Comparison of ENCODE assay signal across 23 cellular contexts in genomic region chr16:56247018-56247417, GRCh38. TPM values are rescaled to one million over a fixed set of nuclear protein-coding genes. Genes with fewer than 3 reads are reported as not detected.
"Had no signal": no experiment of that assay in that cellular context is flagged by ENCODE, and none has a peak within 500 bp of the region (broad histone marks: within the 10 kb centered on the region; RNA-seq: fewer than 3 reads in every experiment).

No MANE protein-coding gene starts in this region.

- H3K36me3 ChIP-seq: adrenal gland, heart left ventricle, neutrophil had no signal

- H3K27me3 Mint-ChIP-seq: activated CD8-positive, alpha-beta memory T cell treated with anti-CD3 and anti-CD28 coated beads, Interleukin-2, amount 10 ng/mL, durations not matched to agents 7 days and 5 days; activated naive CD4-positive, alpha-beta T cell treated with anti-CD3 and anti-CD28 coated beads, Interleukin-2, amount 50 U/mL, for 24 hours; dendritic cell treated with granulocyte-macrophage colony-stimulating factor and Interleukin-4, amounts not matched to agents 40 ng/mL and 50 ng/mL, for 4 days; naive B cell; T-cell had no signal

- DNase-seq: activated CD4-positive, alpha-beta T cell treated with anti-CD3 and anti-CD28 coated beads for 1 hour; activated CD4-positive, alpha-beta T cell treated with anti-CD3 and anti-CD28 coated beads, Interleukin-2, amount 50 U/mL, for 4 hours; activated CD8-positive, alpha-beta memory T cell treated with anti-CD3 and anti-CD28 coated beads, Interleukin-2, amount 10 ng/mL, durations not matched to agents 7 days and 5 days; activated effector memory CD4-positive, alpha-beta T cell treated with Interleukin-2 at 50 U/mL for 16 hours; activated T-cell treated with anti-CD3 and anti-CD28 coated beads, Interleukin-2, amount 50 U/mL, for 1 hour; foreskin melanocyte; heart left ventricle; immature natural killer cell; left cardiac atrium; naive B cell; stimulated activated CD4-positive, alpha-beta T cell treated with anti-CD3 and anti-CD28 coated beads, Interleukin-15, amount 100 ng/mL, for 24 hours; stimulated activated CD4-positive, alpha-beta T cell treated with anti-CD3 and anti-CD28 coated beads, Interleukin-4, amount 100 ng/mL, for 1 hour; stimulated activated naive CD4-positive, alpha-beta T cell treated with Interleukin-2 at 50 U/mL for 16 hours; T-cell; T1000 had no signal

- H2AFZ ChIP-seq: parathyroid adenoma had no signal

- H3K27me3 ChIP-seq: adrenal gland, heart left ventricle, neutrophil, testis had no signal

- H3K4me3 Mint-ChIP-seq: activated CD8-positive, alpha-beta memory T cell treated with anti-CD3 and anti-CD28 coated beads, Interleukin-2, amount 10 ng/mL, durations not matched to agents 7 days and 5 days; activated naive CD4-positive, alpha-beta T cell treated with anti-CD3 and anti-CD28 coated beads, Interleukin-2, amount 50 U/mL, for 24 hours; dendritic cell treated with granulocyte-macrophage colony-stimulating factor and Interleukin-4, amounts not matched to agents 40 ng/mL and 50 ng/mL, for 4 days; immature natural killer cell; naive B cell; T-cell had no signal

- H3K9me3 ChIP-seq: adrenal gland, heart left ventricle, neutrophil, testis had no signal

- H3K36me3 Mint-ChIP-seq: activated CD8-positive, alpha-beta memory T cell treated with anti-CD3 and anti-CD28 coated beads, Interleukin-2, amount 10 ng/mL, durations not matched to agents 7 days and 5 days; activated naive CD4-positive, alpha-beta T cell treated with anti-CD3 and anti-CD28 coated beads, Interleukin-2, amount 50 U/mL, for 24 hours; naive B cell had no signal

- H3K27ac ChIP-seq: epithelial cell of prostate, neutrophil had no signal

- H3K27ac Mint-ChIP-seq: activated CD8-positive, alpha-beta memory T cell treated with anti-CD3 and anti-CD28 coated beads, Interleukin-2, amount 10 ng/mL, durations not matched to agents 7 days and 5 days; activated naive CD4-positive, alpha-beta T cell treated with anti-CD3 and anti-CD28 coated beads, Interleukin-2, amount 50 U/mL, for 24 hours; dendritic cell treated with granulocyte-macrophage colony-stimulating factor and Interleukin-4, amounts not matched to agents 40 ng/mL and 50 ng/mL, for 4 days; T-cell had no signal

- H3K4me1 Mint-ChIP-seq: activated CD8-positive, alpha-beta memory T cell treated with anti-CD3 and anti-CD28 coated beads, Interleukin-2, amount 10 ng/mL, durations not matched to agents 7 days and 5 days; activated naive CD4-positive, alpha-beta T cell treated with anti-CD3 and anti-CD28 coated beads, Interleukin-2, amount 50 U/mL, for 24 hours; immature natural killer cell; naive B cell; T-cell had no signal

- H3K9me3 Mint-ChIP-seq: activated naive CD4-positive, alpha-beta T cell treated with anti-CD3 and anti-CD28 coated beads, Interleukin-2, amount 50 U/mL, for 24 hours; dendritic cell treated with granulocyte-macrophage colony-stimulating factor and Interleukin-4, amounts not matched to agents 40 ng/mL and 50 ng/mL, for 4 days; immature natural killer cell; T-cell had no signal

- H3K4me3 ChIP-seq: adrenal gland, heart left ventricle, testis had no signal

- H3K9ac ChIP-seq: parathyroid adenoma had no signal

RNA-seq across cellular contexts. Expression of gene GNAO1, which starts 55.7 kb away (rescaled TPM):
- total RNA-seq: lung microvascular endothelial cell had no signal
